In genomic region chr2:206375956-206376355, GRCh38 we compare ENCODE assay signal across 3 cellular contexts.
"Had no signal": no experiment of that assay in that cellular context is flagged by ENCODE, and none has a peak within 500 bp of the region (broad histone marks: within the 10 kb centered on the region; RNA-seq: fewer than 3 reads in every experiment).

No MANE protein-coding gene starts in this region.

- DNase-seq: GDM1, GF-D8 had no signal

- H3K4me3 ChIP-seq: GM12878 had no signal
